In genomic region chr18:35495821-35496368, GRCh38 we compare ENCODE assay signal across 1 cellular context.
TF ChIP-seq lines count a peak whose summit lies in the region.

No MANE protein-coding gene starts in this region.

TF ChIP-seq in HEK293T, 16 proteins besides CTCF, POLR2A, EP300 and RAD21 (continued from another document):
- TF ChIP-seq ZNF384 (IDR thresholded peaks at IDR 0.05) (no peak), L3MBTL2 (conservative IDR thresholded peaks at IDR 0.05) (no peak), HDGF (IDR thresholded peaks at IDR 0.05; ENCODE audit: borderline replicate concordance) (no peak), ARNT (IDR thresholded peaks at IDR 0.05) (no peak), SP1 (IDR thresholded peaks at IDR 0.05) (no peak), NFRKB (IDR thresholded peaks at IDR 0.05) (no peak)
TF ChIP-seq in HEK293T: peak in this region for 0.
